Comparison of ENCODE assay signal across 1 cellular context in genomic region chr9:112717669-112718331, GRCh38.
A peak's percentile ranks its signal among the peaks of the same experiment; 100 is the strongest.
TF ChIP-seq lines count a peak whose summit lies in the region.

TSS of gene INIP (minus strand) at chr9:112718117. CDS start at chr9:112716485, 1,632 bp downstream.

TF ChIP-seq in HepG2, 621 proteins besides CTCF, POLR2A, EP300 and RAD21 (continued from another document and continues in another):
- TF ChIP-seq, protein P1, sequence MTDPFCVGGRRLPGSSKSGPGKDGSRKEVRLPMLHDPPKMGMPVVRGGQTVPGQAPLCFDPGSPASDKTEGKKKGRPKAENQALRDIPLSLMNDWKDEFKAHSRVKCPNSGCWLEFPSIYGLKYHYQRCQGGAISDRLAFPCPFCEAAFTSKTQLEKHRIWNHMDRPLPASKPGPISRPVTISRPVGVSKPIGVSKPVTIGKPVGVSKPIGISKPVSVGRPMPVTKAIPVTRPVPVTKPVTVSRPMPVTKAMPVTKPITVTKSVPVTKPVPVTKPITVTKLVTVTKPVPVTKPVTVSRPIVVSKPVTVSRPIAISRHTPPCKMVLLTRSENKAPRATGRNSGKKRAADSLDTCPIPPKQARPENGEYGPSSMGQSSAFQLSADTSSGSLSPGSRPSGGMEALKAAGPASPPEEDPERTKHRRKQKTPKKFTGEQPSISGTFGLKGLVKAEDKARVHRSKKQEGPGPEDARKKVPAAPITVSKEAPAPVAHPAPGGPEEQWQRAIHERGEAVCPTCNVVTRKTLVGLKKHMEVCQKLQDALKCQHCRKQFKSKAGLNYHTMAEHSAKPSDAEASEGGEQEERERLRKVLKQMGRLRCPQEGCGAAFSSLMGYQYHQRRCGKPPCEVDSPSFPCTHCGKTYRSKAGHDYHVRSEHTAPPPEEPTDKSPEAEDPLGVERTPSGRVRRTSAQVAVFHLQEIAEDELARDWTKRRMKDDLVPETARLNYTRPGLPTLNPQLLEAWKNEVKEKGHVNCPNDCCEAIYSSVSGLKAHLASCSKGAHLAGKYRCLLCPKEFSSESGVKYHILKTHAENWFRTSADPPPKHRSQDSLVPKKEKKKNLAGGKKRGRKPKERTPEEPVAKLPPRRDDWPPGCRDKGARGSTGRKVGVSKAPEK (CRISPR knock-in tag; IDR thresholded peaks at IDR 0.05; ENCODE audit: borderline replicate concordance): no peak
- TF ChIP-seq ZNF768 (CRISPR knock-in tag; IDR thresholded peaks at IDR 0.05): no peak
- TF ChIP-seq, protein P2, sequence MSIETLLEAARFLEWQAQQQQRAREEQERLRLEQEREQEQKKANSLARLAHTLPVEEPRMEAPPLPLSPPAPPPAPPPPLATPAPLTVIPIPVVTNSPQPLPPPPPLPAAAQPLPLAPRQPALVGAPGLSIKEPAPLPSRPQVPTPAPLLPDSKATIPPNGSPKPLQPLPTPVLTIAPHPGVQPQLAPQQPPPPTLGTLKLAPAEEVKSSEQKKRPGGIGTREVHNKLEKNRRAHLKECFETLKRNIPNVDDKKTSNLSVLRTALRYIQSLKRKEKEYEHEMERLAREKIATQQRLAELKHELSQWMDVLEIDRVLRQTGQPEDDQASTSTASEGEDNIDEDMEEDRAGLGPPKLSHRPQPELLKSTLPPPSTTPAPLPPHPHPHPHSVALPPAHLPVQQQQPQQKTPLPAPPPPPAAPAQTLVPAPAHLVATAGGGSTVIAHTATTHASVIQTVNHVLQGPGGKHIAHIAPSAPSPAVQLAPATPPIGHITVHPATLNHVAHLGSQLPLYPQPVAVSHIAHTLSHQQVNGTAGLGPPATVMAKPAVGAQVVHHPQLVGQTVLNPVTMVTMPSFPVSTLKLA (IDR thresholded peaks at IDR 0.05): 0 out of 2 replicates have a peak, but pooled peaks have one; percentile 12
- TF ChIP-seq ZNF605 (CRISPR knock-in tag; IDR thresholded peaks at IDR 0.05): peak; percentile 30; the same call in 1 of the 2 replicates
- TF ChIP-seq ZNF230 (CRISPR knock-in tag; IDR thresholded peaks at IDR 0.05): 0 out of 2 replicates have a peak, but pooled peaks have one; percentile 26
- TF ChIP-seq THYN1 (CRISPR knock-in tag; IDR thresholded peaks at IDR 0.05; ENCODE audit: borderline replicate concordance, low read depth): no peak
- no peak for TF ChIP-seq RARA (CRISPR knock-in tag; IDR thresholded peaks at IDR 0.05)
- peak; percentile 77 for TF ChIP-seq POLR2AphosphoS5 (IDR thresholded peaks at IDR 0.05; ENCODE audit: low read depth, low read length)
- no peak for TF ChIP-seq ATAD3A (CRISPR knock-in tag; IDR thresholded peaks at IDR 0.05)
- no peak for TF ChIP-seq ZNF180 (CRISPR knock-in tag; IDR thresholded peaks at IDR 0.05; ENCODE audit: borderline replicate concordance, low read depth)
- TF ChIP-seq SIX1 (CRISPR knock-in tag; IDR thresholded peaks at IDR 0.05; ENCODE audit: borderline replicate concordance): no peak
- TF ChIP-seq, protein P3, sequence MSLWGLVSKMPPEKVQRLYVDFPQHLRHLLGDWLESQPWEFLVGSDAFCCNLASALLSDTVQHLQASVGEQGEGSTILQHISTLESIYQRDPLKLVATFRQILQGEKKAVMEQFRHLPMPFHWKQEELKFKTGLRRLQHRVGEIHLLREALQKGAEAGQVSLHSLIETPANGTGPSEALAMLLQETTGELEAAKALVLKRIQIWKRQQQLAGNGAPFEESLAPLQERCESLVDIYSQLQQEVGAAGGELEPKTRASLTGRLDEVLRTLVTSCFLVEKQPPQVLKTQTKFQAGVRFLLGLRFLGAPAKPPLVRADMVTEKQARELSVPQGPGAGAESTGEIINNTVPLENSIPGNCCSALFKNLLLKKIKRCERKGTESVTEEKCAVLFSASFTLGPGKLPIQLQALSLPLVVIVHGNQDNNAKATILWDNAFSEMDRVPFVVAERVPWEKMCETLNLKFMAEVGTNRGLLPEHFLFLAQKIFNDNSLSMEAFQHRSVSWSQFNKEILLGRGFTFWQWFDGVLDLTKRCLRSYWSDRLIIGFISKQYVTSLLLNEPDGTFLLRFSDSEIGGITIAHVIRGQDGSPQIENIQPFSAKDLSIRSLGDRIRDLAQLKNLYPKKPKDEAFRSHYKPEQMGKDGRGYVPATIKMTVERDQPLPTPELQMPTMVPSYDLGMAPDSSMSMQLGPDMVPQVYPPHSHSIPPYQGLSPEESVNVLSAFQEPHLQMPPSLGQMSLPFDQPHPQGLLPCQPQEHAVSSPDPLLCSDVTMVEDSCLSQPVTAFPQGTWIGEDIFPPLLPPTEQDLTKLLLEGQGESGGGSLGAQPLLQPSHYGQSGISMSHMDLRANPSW (CRISPR knock-in tag; IDR thresholded peaks at IDR 0.05; ENCODE audit: borderline replicate concordance): no peak
- TF ChIP-seq HDAC2 (CRISPR knock-in tag; IDR thresholded peaks at IDR 0.05): 0 out of 2 replicates have a peak, but pooled peaks have one; percentile 22
- TF ChIP-seq ZNF18 (CRISPR knock-in tag; IDR thresholded peaks at IDR 0.05; ENCODE audit: insufficient replicate concordance): no peak
- TF ChIP-seq NONO (IDR thresholded peaks at IDR 0.05): no peak
- TF ChIP-seq NONO (CRISPR knock-in tag; conservative IDR thresholded peaks at IDR 0.05): no peak; the same call in 1 of the 2 replicates
- TF ChIP-seq ZNF280B (CRISPR knock-in tag; IDR thresholded peaks at IDR 0.05; ENCODE audit: borderline replicate concordance): no peak; the same call in 1 of the 2 replicates
- TF ChIP-seq ZNF569 (CRISPR knock-in tag; IDR thresholded peaks at IDR 0.05; ENCODE audit: borderline replicate concordance): no peak
- TF ChIP-seq NR0B2 (CRISPR knock-in tag; IDR thresholded peaks at IDR 0.05): peak; percentile 61; the same call in 1 of the 2 replicates
- TF ChIP-seq FLYWCH1 (CRISPR knock-in tag; IDR thresholded peaks at IDR 0.05): no peak
- TF ChIP-seq PAX8 (CRISPR knock-in tag; IDR thresholded peaks at IDR 0.05; ENCODE audit: borderline replicate concordance): no peak
- TF ChIP-seq ZNF530 (CRISPR knock-in tag; IDR thresholded peaks at IDR 0.05; ENCODE audit: low read depth): no peak
- no peak; the same call in 1 of the 2 replicates for TF ChIP-seq HES4 (CRISPR knock-in tag; IDR thresholded peaks at IDR 0.05; ENCODE audit: borderline replicate concordance)
- TF ChIP-seq, protein P4, sequence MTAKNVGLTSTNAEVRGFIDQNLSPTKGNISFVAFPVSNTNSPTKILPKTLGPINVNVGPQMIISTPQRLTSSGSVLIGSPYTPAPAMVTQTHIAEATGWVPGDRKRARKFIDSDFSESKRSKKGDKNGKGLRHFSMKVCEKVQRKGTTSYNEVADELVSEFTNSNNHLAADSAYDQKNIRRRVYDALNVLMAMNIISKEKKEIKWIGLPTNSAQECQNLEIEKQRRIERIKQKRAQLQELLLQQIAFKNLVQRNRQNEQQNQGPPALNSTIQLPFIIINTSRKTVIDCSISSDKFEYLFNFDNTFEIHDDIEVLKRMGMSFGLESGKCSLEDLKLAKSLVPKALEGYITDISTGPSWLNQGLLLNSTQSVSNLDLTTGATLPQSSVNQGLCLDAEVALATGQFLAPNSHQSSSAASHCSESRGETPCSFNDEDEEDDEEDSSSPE (CRISPR knock-in tag; IDR thresholded peaks at IDR 0.05): peak; percentile 93
- TF ChIP-seq GTF3A (CRISPR knock-in tag; conservative IDR thresholded peaks at IDR 0.05): no peak
- no peak for TF ChIP-seq ZBTB1 (CRISPR knock-in tag; IDR thresholded peaks at IDR 0.05; ENCODE audit: borderline replicate concordance)
- peak; percentile 64; the same call in 1 of the 2 replicates for TF ChIP-seq ZFY (CRISPR knock-in tag; IDR thresholded peaks at IDR 0.05)
- no peak for TF ChIP-seq ZBTB10 (CRISPR knock-in tag; IDR thresholded peaks at IDR 0.05; ENCODE audit: borderline replicate concordance)
- TF ChIP-seq KDM4B (CRISPR knock-in tag; IDR thresholded peaks at IDR 0.05): no peak
- no peak for TF ChIP-seq TMF1 (CRISPR knock-in tag; IDR thresholded peaks at IDR 0.05; ENCODE audit: low read depth)
- no peak for TF ChIP-seq ZFP37 (CRISPR knock-in tag; IDR thresholded peaks at IDR 0.05; ENCODE audit: borderline replicate concordance)
- TF ChIP-seq ZNF296 (CRISPR knock-in tag; conservative IDR thresholded peaks at IDR 0.05): no peak
- TF ChIP-seq FOXO4 (CRISPR knock-in tag; conservative IDR thresholded peaks at IDR 0.05): no peak
- no peak for TF ChIP-seq RARG (CRISPR knock-in tag; IDR thresholded peaks at IDR 0.05; ENCODE audit: low read depth)
- TF ChIP-seq ZNF614 (CRISPR knock-in tag; IDR thresholded peaks at IDR 0.05; ENCODE audit: borderline replicate concordance): no peak
- no peak for TF ChIP-seq ZNF207 (IDR thresholded peaks at IDR 0.05; ENCODE audit: borderline replicate concordance)
- TF ChIP-seq ZNF773 (CRISPR knock-in tag; IDR thresholded peaks at IDR 0.05; ENCODE audit: borderline replicate concordance): no peak
- TF ChIP-seq IRX3 (CRISPR knock-in tag; IDR thresholded peaks at IDR 0.05; ENCODE audit: borderline replicate concordance, low read depth): no peak
- TF ChIP-seq CCDC6 (CRISPR knock-in tag; IDR thresholded peaks at IDR 0.05): peak; percentile 28; the same call in 1 of the 2 replicates
- no peak for TF ChIP-seq NPAS2 (CRISPR knock-in tag; IDR thresholded peaks at IDR 0.05; ENCODE audit: borderline replicate concordance)
- TF ChIP-seq ZNF678 (CRISPR knock-in tag; IDR thresholded peaks at IDR 0.05): no peak
- TF ChIP-seq NFATC3 (CRISPR knock-in tag; IDR thresholded peaks at IDR 0.05): no peak
- TF ChIP-seq, protein P5, sequence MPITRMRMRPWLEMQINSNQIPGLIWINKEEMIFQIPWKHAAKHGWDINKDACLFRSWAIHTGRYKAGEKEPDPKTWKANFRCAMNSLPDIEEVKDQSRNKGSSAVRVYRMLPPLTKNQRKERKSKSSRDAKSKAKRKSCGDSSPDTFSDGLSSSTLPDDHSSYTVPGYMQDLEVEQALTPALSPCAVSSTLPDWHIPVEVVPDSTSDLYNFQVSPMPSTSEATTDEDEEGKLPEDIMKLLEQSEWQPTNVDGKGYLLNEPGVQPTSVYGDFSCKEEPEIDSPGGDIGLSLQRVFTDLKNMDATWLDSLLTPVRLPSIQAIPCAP (CRISPR knock-in tag; IDR thresholded peaks at IDR 0.05; ENCODE audit: low read depth): no peak
- TF ChIP-seq ZNF251 (CRISPR knock-in tag; IDR thresholded peaks at IDR 0.05): no peak
- no peak for TF ChIP-seq ZBTB37 (CRISPR knock-in tag; IDR thresholded peaks at IDR 0.05)
- no peak for TF ChIP-seq ZNF256 (CRISPR knock-in tag; conservative IDR thresholded peaks at IDR 0.05)
- TF ChIP-seq MAFG (CRISPR knock-in tag; IDR thresholded peaks at IDR 0.05): no peak
